1 cellular context compared by ENCODE assay signal in the genomic region with DNA sequence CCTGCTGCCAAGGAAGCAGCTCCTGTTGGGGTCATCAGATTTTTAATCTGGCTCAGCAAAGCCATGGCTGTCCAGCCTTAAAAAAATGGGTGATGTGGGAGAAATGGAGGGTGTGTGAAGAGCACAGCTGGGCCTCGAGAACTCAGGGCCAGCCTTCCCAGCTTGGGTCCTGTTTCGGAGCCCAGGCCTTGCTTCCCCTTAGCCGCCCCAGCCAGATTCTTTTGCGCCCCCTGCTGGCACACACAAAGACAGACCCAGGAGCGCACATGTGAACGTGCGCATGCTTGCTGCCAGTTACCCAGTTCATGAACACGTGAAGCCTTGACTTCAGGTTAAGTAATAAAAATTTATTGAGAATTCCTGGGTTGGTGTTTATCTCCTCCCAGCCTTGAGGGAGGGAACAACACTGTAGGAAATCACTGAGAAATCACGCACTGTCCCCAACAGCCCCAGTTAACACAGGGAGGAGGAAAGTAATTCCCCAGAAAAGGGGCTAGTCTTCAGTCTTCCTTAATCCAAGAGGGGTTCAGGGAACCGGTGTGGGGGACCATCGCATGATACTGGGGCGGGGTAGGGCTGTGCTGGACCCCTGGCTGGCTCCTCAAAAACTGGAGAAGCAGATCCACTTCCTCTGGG.
TF ChIP-seq lines count a peak whose summit lies in the region.

No MANE protein-coding gene starts in this region.

TF ChIP-seq in HEK293, 187 proteins besides CTCF, POLR2A, EP300 and RAD21 (continued from another document and continues in another):
- TF ChIP-seq, protein P1, sequence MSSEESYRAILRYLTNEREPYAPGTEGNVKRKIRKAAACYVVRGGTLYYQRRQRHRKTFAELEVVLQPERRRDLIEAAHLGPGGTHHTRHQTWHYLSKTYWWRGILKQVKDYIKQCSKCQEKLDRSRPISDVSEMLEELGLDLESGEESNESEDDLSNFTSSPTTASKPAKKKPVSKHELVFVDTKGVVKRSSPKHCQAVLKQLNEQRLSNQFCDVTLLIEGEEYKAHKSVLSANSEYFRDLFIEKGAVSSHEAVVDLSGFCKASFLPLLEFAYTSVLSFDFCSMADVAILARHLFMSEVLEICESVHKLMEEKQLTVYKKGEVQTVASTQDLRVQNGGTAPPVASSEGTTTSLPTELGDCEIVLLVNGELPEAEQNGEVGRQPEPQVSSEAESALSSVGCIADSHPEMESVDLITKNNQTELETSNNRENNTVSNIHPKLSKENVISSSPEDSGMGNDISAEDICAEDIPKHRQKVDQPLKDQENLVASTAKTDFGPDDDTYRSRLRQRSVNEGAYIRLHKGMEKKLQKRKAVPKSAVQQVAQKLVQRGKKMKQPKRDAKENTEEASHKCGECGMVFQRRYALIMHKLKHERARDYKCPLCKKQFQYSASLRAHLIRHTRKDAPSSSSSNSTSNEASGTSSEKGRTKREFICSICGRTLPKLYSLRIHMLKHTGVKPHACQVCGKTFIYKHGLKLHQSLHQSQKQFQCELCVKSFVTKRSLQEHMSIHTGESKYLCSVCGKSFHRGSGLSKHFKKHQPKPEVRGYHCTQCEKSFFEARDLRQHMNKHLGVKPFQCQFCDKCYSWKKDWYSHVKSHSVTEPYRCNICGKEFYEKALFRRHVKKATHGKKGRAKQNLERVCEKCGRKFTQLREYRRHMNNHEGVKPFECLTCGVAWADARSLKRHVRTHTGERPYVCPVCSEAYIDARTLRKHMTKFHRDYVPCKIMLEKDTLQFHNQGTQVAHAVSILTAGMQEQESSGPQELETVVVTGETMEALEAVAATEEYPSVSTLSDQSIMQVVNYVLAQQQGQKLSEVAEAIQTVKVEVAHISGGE (tag by site-specific recombination; conservative IDR thresholded peaks at IDR 0.05; ENCODE audit: low read depth) = 0 out of 2 replicates have a peak, but pooled peaks have one; percentile 16
- TF ChIP-seq, protein P2, sequence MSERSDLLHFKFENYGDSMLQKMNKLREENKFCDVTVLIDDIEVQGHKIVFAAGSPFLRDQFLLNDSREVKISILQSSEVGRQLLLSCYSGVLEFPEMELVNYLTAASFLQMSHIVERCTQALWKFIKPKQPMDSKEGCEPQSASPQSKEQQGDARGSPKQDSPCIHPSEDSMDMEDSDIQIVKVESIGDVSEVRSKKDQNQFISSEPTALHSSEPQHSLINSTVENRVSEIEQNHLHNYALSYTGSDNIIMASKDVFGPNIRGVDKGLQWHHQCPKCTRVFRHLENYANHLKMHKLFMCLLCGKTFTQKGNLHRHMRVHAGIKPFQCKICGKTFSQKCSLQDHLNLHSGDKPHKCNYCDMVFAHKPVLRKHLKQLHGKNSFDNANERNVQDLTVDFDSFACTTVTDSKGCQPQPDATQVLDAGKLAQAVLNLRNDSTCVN (tag by site-specific recombination; optimal IDR thresholded peaks at IDR 0.05) = peak; percentile 53
- TF ChIP-seq ZNF416 (tag by site-specific recombination; IDR thresholded peaks at IDR 0.05) = no peak
- TF ChIP-seq ZNF132 (tag by site-specific recombination; IDR thresholded peaks at IDR 0.05; ENCODE audit: borderline replicate concordance) = no peak
- TF ChIP-seq ZNF146 (tag by site-specific recombination; IDR thresholded peaks at IDR 0.05) = no peak
- TF ChIP-seq ZNF335 (tag by site-specific recombination; conservative IDR thresholded peaks at IDR 0.05) = peak; percentile 89
- TF ChIP-seq ZNF561 (tag by site-specific recombination; IDR thresholded peaks at IDR 0.05; ENCODE audit: borderline replicate concordance) = peak; percentile 89
- TF ChIP-seq ZNF610 (tag by site-specific recombination; IDR thresholded peaks at IDR 0.05; ENCODE audit: borderline replicate concordance) = no peak
- TF ChIP-seq ZNF558 (tag by site-specific recombination; IDR thresholded peaks at IDR 0.05) = no peak
- TF ChIP-seq, protein P3, sequence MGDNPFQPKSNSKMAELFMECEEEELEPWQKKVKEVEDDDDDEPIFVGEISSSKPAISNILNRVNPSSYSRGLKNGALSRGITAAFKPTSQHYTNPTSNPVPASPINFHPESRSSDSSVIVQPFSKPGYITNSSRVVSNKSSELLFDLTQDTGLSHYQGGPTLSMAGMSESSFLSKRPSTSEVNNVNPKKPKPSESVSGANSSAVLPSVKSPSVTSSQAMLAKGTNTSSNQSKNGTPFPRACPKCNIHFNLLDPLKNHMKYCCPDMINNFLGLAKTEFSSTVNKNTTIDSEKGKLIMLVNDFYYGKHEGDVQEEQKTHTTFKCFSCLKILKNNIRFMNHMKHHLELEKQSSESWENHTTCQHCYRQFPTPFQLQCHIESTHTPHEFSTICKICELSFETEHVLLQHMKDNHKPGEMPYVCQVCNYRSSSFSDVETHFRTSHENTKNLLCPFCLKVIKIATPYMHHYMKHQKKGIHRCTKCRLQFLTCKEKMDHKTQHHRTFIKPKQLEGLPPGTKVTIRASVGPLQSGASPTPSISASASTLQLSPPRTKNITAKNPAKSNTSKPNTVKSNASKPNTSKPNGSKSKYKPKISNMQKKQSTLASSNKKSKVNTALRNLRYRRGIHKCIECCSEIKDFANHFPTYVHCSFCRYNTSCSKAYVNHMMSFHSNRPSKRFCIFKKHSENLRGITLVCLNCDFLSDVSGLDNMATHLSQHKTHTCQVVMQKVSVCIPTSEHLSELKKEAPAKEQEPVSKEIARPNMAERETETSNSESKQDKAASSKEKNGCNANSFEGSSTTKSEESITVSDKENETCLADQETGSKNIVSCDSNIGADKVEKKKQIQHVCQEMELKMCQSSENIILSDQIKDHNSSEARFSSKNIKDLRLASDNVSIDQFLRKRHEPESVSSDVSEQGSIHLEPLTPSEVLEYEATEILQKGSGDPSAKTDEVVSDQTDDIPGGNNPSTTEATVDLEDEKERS (tag by site-specific recombination; IDR thresholded peaks at IDR 0.05) = no peak
- TF ChIP-seq ZNF114 (tag by site-specific recombination; IDR thresholded peaks at IDR 0.05) = no peak
- TF ChIP-seq ZIC2 (tag by site-specific recombination; IDR thresholded peaks at IDR 0.05) = peak; percentile 92
- TF ChIP-seq ZFP37 (tag by site-specific recombination; IDR thresholded peaks at IDR 0.05) = peak; percentile 68; the same call in 1 of the 2 replicates
- TF ChIP-seq, protein P4, sequence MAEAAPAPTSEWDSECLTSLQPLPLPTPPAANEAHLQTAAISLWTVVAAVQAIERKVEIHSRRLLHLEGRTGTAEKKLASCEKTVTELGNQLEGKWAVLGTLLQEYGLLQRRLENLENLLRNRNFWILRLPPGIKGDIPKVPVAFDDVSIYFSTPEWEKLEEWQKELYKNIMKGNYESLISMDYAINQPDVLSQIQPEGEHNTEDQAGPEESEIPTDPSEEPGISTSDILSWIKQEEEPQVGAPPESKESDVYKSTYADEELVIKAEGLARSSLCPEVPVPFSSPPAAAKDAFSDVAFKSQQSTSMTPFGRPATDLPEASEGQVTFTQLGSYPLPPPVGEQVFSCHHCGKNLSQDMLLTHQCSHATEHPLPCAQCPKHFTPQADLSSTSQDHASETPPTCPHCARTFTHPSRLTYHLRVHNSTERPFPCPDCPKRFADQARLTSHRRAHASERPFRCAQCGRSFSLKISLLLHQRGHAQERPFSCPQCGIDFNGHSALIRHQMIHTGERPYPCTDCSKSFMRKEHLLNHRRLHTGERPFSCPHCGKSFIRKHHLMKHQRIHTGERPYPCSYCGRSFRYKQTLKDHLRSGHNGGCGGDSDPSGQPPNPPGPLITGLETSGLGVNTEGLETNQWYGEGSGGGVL (tag by site-specific recombination; IDR thresholded peaks at IDR 0.05) = 0 out of 2 replicates have a peak, but pooled peaks have one; percentile 12
- TF ChIP-seq, protein P5, sequence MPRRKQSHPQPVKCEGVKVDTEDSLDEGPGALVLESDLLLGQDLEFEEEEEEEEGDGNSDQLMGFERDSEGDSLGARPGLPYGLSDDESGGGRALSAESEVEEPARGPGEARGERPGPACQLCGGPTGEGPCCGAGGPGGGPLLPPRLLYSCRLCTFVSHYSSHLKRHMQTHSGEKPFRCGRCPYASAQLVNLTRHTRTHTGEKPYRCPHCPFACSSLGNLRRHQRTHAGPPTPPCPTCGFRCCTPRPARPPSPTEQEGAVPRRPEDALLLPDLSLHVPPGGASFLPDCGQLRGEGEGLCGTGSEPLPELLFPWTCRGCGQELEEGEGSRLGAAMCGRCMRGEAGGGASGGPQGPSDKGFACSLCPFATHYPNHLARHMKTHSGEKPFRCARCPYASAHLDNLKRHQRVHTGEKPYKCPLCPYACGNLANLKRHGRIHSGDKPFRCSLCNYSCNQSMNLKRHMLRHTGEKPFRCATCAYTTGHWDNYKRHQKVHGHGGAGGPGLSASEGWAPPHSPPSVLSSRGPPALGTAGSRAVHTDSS (tag by site-specific recombination; IDR thresholded peaks at IDR 0.05) = no peak
- TF ChIP-seq ZBTB20 (tag by site-specific recombination; IDR thresholded peaks at IDR 0.05) = peak; percentile 77
- TF ChIP-seq, protein P6, sequence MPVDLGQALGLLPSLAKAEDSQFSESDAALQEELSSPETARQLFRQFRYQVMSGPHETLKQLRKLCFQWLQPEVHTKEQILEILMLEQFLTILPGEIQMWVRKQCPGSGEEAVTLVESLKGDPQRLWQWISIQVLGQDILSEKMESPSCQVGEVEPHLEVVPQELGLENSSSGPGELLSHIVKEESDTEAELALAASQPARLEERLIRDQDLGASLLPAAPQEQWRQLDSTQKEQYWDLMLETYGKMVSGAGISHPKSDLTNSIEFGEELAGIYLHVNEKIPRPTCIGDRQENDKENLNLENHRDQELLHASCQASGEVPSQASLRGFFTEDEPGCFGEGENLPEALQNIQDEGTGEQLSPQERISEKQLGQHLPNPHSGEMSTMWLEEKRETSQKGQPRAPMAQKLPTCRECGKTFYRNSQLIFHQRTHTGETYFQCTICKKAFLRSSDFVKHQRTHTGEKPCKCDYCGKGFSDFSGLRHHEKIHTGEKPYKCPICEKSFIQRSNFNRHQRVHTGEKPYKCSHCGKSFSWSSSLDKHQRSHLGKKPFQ (tag by site-specific recombination; IDR thresholded peaks at IDR 0.05) = peak; percentile 42; the same call in 1 of the 2 replicates
- TF ChIP-seq, protein P7, sequence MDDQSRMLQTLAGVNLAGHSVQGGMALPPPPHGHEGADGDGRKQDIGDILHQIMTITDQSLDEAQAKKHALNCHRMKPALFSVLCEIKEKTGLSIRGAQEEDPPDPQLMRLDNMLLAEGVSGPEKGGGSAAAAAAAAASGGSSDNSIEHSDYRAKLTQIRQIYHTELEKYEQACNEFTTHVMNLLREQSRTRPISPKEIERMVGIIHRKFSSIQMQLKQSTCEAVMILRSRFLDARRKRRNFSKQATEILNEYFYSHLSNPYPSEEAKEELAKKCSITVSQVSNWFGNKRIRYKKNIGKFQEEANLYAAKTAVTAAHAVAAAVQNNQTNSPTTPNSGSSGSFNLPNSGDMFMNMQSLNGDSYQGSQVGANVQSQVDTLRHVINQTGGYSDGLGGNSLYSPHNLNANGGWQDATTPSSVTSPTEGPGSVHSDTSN (CRISPR knock-in tag; IDR thresholded peaks at IDR 0.05) = no peak
- TF ChIP-seq ZNF704 (tag by site-specific recombination; IDR thresholded peaks at IDR 0.05) = no peak
- no peak for TF ChIP-seq ZNF791 (tag by site-specific recombination; IDR thresholded peaks at IDR 0.05)
- TF ChIP-seq ZSCAN16 (tag by site-specific recombination; IDR thresholded peaks at IDR 0.05) = no peak
- TF ChIP-seq IKZF3 (tag by site-specific recombination; IDR thresholded peaks at IDR 0.05) = peak; percentile 70
- 0 out of 2 replicates have a peak, but pooled peaks have one; percentile 3 for TF ChIP-seq SCRT2 (tag by site-specific recombination; IDR thresholded peaks at IDR 0.05)
- TF ChIP-seq ZNF768 (tag by site-specific recombination; IDR thresholded peaks at IDR 0.05) = no peak
- 0 out of 2 replicates have a peak, but pooled peaks have one; percentile 72 for TF ChIP-seq ZNF501 (tag by site-specific recombination; IDR thresholded peaks at IDR 0.05)
- no peak for TF ChIP-seq ZFHX2 (tag by site-specific recombination; conservative IDR thresholded peaks at IDR 0.05)
- no peak for TF ChIP-seq YY1 (tag by site-specific recombination; IDR thresholded peaks at IDR 0.05)
- no peak for TF ChIP-seq ZNF701 (tag by site-specific recombination; IDR thresholded peaks at IDR 0.05)
- no peak for TF ChIP-seq ZNF404 (tag by site-specific recombination; IDR thresholded peaks at IDR 0.05)
- no peak for TF ChIP-seq ZNF518A (tag by site-specific recombination; conservative IDR thresholded peaks at IDR 0.05; ENCODE audit: low read depth)
- TF ChIP-seq ZNF707 (tag by site-specific recombination; IDR thresholded peaks at IDR 0.05) = no peak
- TF ChIP-seq ZNF138 (tag by site-specific recombination; IDR thresholded peaks at IDR 0.05; ENCODE audit: borderline replicate concordance) = no peak
- TF ChIP-seq SALL2 (tag by site-specific recombination; IDR thresholded peaks at IDR 0.05; ENCODE audit: borderline replicate concordance) = no peak
- no peak for TF ChIP-seq ZFP3 (tag by site-specific recombination; IDR thresholded peaks at IDR 0.05; ENCODE audit: low read depth)
